Comparison of ENCODE assay signal across 20 cellular contexts in genomic region chrX:47171996-47172395, GRCh38. TPM values are rescaled to one million over a fixed set of nuclear protein-coding genes. Genes with fewer than 3 reads are reported as not detected.
DNase-seq lines count a peak whose midpoint lies in the region; ATAC-seq, FAIRE-seq and TF ChIP-seq lines count a peak whose summit lies in the region.
"Had no signal": no experiment of that assay in that cellular context is flagged by ENCODE, and none has a peak within 500 bp of the region (broad histone marks: within the 10 kb centered on the region; RNA-seq: fewer than 3 reads in every experiment).

No MANE protein-coding gene starts in this region.

- TF ChIP-seq CTCF in heart right ventricle (IDR thresholded peaks at IDR 0.05) (no peak), kidney (IDR thresholded peaks at IDR 0.05; ENCODE audit: borderline replicate concordance, extremely low read depth, insufficient read depth) (no peak), spleen (IDR thresholded peaks at IDR 0.05 in 8 of 11, conservative IDR thresholded peaks at IDR 0.05 in 3 of 11) (no peak), upper lobe of right lung (IDR thresholded peaks at IDR 0.05) (no peak), right lobe of liver (IDR thresholded peaks at IDR 0.05) (no peak)

- H3K27me3 Mint-ChIP-seq in activated naive CD8-positive, alpha-beta T cell treated with anti-CD3 and anti-CD28 coated beads for 36 hours = no peaks in the 10 kb centered on the region
- H3K27me3 Mint-ChIP-seq: CD4-positive, alpha-beta memory T cell had no signal

- ATAC-seq in heart right ventricle (no peak), upper lobe of right lung (no peak), right lobe of liver (no peak)

- DNase-seq in cardiac septum (ENCODE audit: low spot score) = peak; percentile 55
- no peak for DNase-seq in heart right ventricle
- DNase-seq in kidney = peak; percentile 12
- DNase-seq in spleen = peak; percentile 3
- peak; percentile 0 for DNase-seq in upper lobe of right lung
- DNase-seq in activated naive CD8-positive, alpha-beta T cell treated with anti-CD3 and anti-CD28 coated beads for 36 hours = no peak
- no peak for DNase-seq in right lobe of liver
- DNase-seq in NCI-H69 (lab: John Stamatoyannopoulos, UW) = no peak
- DNase-seq: 8988T; CD4-positive, alpha-beta memory T cell; DMS153; DMS79; GDM1; HCEC 1CT had no signal

- 97 to 100% methylated on average over 2 of the region's 2 CpGs for WGBS in heart right ventricle, 2 donors
- WGBS in spleen, 5 donors = 79 to 100% (median 97%) methylated on average over 2 of the region's 2 CpGs
- 65% methylated on average over 2 of the region's 2 CpGs for WGBS in right lobe of liver (ENCODE audit: insufficient coverage, low coverage, low lambda C conversion rate, missing lambda C conversion rate)

- no peaks in the 10 kb centered on the region for H3K9me3 Mint-ChIP-seq in activated naive CD8-positive, alpha-beta T cell treated with anti-CD3 and anti-CD28 coated beads for 36 hours

- H3K4me3 ChIP-seq in heart right ventricle (no peak overlapping the region), kidney (ENCODE audit: low read length in 2 of 2) (no peak overlapping the region), spleen (no peak overlapping the region), upper lobe of right lung (no peak overlapping the region), right lobe of liver (no peak overlapping the region)
- H3K4me3 ChIP-seq: BLaER1 had no signal

- H3K36me3 Mint-ChIP-seq in activated naive CD8-positive, alpha-beta T cell treated with anti-CD3 and anti-CD28 coated beads for 36 hours = peaks cover 13% of the 10 kb centered on the region
- H3K36me3 Mint-ChIP-seq: IgD-negative memory B cell had no signal

- peaks cover 2% of the 10 kb centered on the region for H3K4me1 Mint-ChIP-seq in activated naive CD8-positive, alpha-beta T cell treated with anti-CD3 and anti-CD28 coated beads for 36 hours
- H3K4me1 Mint-ChIP-seq: CD14-positive monocyte had no signal

- H3K9ac ChIP-seq in kidney (ENCODE audit: low read length in 2 of 2) = no peak overlapping the region
- H3K9ac ChIP-seq: BLaER1 had no signal

- peaks cover 0 to 58% (median 0%) of the 10 kb centered on the region in 7 donors for H3K27me3 ChIP-seq in heart right ventricle
- peaks cover 0 to 9% (median 0%) of the 10 kb centered on the region in 7 donors for H3K27me3 ChIP-seq in spleen (replicated peaks in 1 of 7)
- H3K27me3 ChIP-seq in upper lobe of right lung = no peaks in the 10 kb centered on the region
- H3K27me3 ChIP-seq in right lobe of liver = no peaks in the 10 kb centered on the region

- no peak overlapping the region for H3K27ac Mint-ChIP-seq in activated naive CD8-positive, alpha-beta T cell treated with anti-CD3 and anti-CD28 coated beads for 36 hours

- H3K4me3 Mint-ChIP-seq in activated naive CD8-positive, alpha-beta T cell treated with anti-CD3 and anti-CD28 coated beads for 36 hours = no peak overlapping the region
- H3K4me3 Mint-ChIP-seq: CD14-positive monocyte; CD4-positive, alpha-beta memory T cell; IgD-negative memory B cell had no signal

- intact Hi-C loops in cardiac septum (cut with DNase I) = no loop called here
- intact Hi-C loops in heart right ventricle (cut with DNase I) = no loop called here
- intact Hi-C loops in kidney (cut with DNase I) = no loop called here
- intact Hi-C loops in spleen (cut with DNase I; ENCODE audit: low total_unique reads) = no loop called here
- intact Hi-C loops in upper lobe of right lung (cut with DNase I) = no loop called here
- intact Hi-C loops in right lobe of liver (cut with DNase I) = no loop called here

- H3K4me1 ChIP-seq in heart right ventricle (peaks cover 0 to 14% (median 0%) of the 10 kb centered on the region in 9 donors), kidney (ENCODE audit: control insufficient read depth in 1 of 2, insufficient read depth in 1 of 2, low read depth in 1 of 2, low read length in 2 of 2) (no peaks in the 10 kb centered on the region), spleen (no peaks in the 10 kb centered on the region), upper lobe of right lung (no peaks in the 10 kb centered on the region), right lobe of liver (no peaks in the 10 kb centered on the region)
- H3K4me1 ChIP-seq: BLaER1 had no signal

- peaks cover 0 to 69% (median 12%) of the 10 kb centered on the region in 9 donors for H3K36me3 ChIP-seq in heart right ventricle
- peaks cover 0 to 18% of the 10 kb centered on the region in 2 donors for H3K36me3 ChIP-seq in kidney (ENCODE audit: control insufficient read depth in 1 of 2, insufficient read depth in 2 of 2, low read length in 2 of 2)
- peaks cover 0 to 88% (median 60%) of the 10 kb centered on the region in 6 donors for H3K36me3 ChIP-seq in spleen
- H3K36me3 ChIP-seq in upper lobe of right lung = peaks cover 22% of the 10 kb centered on the region
- H3K36me3 ChIP-seq in right lobe of liver = peaks cover 0 to 17% (median under 1%) of the 10 kb centered on the region in 4 donors

- FAIRE-seq in kidney (lab: Jason Lieb, UNC) = no peak
- FAIRE-seq: H1, HTR-8/SVneo had no signal

- no peak for TF ChIP-seq POLR2A in spleen (IDR thresholded peaks at IDR 0.05)
- TF ChIP-seq POLR2A in right lobe of liver (IDR thresholded peaks at IDR 0.05) = no peak

- H3K9me3 ChIP-seq in heart right ventricle (no peaks in the 10 kb centered on the region), kidney (ENCODE audit: control insufficient read depth in 1 of 2, low read length in 2 of 2) (no peaks in the 10 kb centered on the region), spleen (no peaks in the 10 kb centered on the region), upper lobe of right lung (no peaks in the 10 kb centered on the region), right lobe of liver (no peaks in the 10 kb centered on the region)
- H3K9me3 ChIP-seq: BLaER1 had no signal

- H3K27ac ChIP-seq in heart right ventricle = no peak overlapping the region
- no peak overlapping the region for H3K27ac ChIP-seq in kidney (ENCODE audit: low read depth in 2 of 2, low read length in 2 of 2)
- H3K27ac ChIP-seq in spleen = no peak overlapping the region
- H3K27ac ChIP-seq in upper lobe of right lung = no peak overlapping the region
- H3K27ac ChIP-seq in right lobe of liver = no peak overlapping the region
- H3K27ac ChIP-seq: BLaER1, HL-60 had no signal

RNA-seq across cellular contexts. Expression of gene UBA1, which starts 21.6 kb away (rescaled TPM):
- total RNA-seq in cardiac septum (160 TPM), heart right ventricle (100 to 1,000 TPM; 110 to 157 (median 128) TPM), kidney (218 TPM), spleen (100 to 1,000 TPM; 172 to 207 (median 194) TPM), upper lobe of right lung (161 TPM), right lobe of liver (100 to 1,000 TPM in 4 of 6 experiments, 10 to 100 TPM in 2; 85.1 to 120 (median 107) TPM)
- polyA plus RNA-seq in heart right ventricle (10 to 100 TPM; 90.9 to 99.4 TPM), kidney (ENCODE audit: insufficient read depth, low read depth, low replicate concordance) (155 TPM), spleen (10 to 100 TPM; 57.7 to 92.8 (median 88.9) TPM)
- total RNA-seq in activated naive CD8-positive, alpha-beta T cell treated with anti-CD3 and anti-CD28 coated beads for 36 hours = 100 to 1,000 TPM; 219 to 227 TPM

RNA-seq across cellular contexts. Expression of gene RBM10, which starts 27.0 kb away (rescaled TPM):
- total RNA-seq in cardiac septum (27.1 TPM), heart right ventricle (10 to 100 TPM; 23.1 to 32.1 (median 26.4) TPM), kidney (31.7 TPM), spleen (10 to 100 TPM; 24.5 to 38.4 (median 30.9) TPM), upper lobe of right lung (31.9 TPM), right lobe of liver (10 to 100 TPM; 12.5 to 20.8 (median 15.2) TPM)
- polyA plus RNA-seq in heart right ventricle (10 to 100 TPM; 26.9 to 27.6 TPM), kidney (ENCODE audit: insufficient read depth, low read depth, low replicate concordance) (27.5 TPM), spleen (10 to 100 TPM; 21.6 to 34.7 (median 27.7) TPM)
- 10 to 100 TPM; 67.2 to 69.0 TPM for total RNA-seq in activated naive CD8-positive, alpha-beta T cell treated with anti-CD3 and anti-CD28 coated beads for 36 hours

RNA-seq across cellular contexts. Expression of gene NDUFB11, which starts 27.5 kb away (rescaled TPM):
- total RNA-seq in cardiac septum (109 TPM), heart right ventricle (100 to 1,000 TPM; 149 to 217 (median 175) TPM), kidney (70.7 TPM), spleen (10 to 100 TPM; 42.7 to 68.1 (median 51.8) TPM), upper lobe of right lung (57.4 TPM), right lobe of liver (10 to 100 TPM; 37.8 to 64.0 (median 50.7) TPM)
- polyA plus RNA-seq in heart right ventricle (100 to 1,000 TPM; 155 to 178 TPM), kidney (ENCODE audit: insufficient read depth, low read depth, low replicate concordance) (215 TPM), spleen (10 to 100 TPM; 52.6 to 88.7 (median 77.5) TPM)
- 10 to 100 TPM; 79.6 to 84.2 TPM for total RNA-seq in activated naive CD8-positive, alpha-beta T cell treated with anti-CD3 and anti-CD28 coated beads for 36 hours

RNA-seq across cellular contexts. Expression of gene CDK16, which starts 46.5 kb away (rescaled TPM):
- total RNA-seq in cardiac septum = 177 TPM
- 100 to 1,000 TPM; 129 to 193 (median 147) TPM for total RNA-seq in heart right ventricle
- polyA plus RNA-seq in heart right ventricle = 100 to 1,000 TPM; 110 to 124 TPM
- 96.1 TPM for total RNA-seq in kidney
- 89.1 TPM for polyA plus RNA-seq in kidney (ENCODE audit: insufficient read depth, low read depth, low replicate concordance)
- 10 to 100 TPM; 51.7 to 75.3 (median 60.0) TPM for total RNA-seq in spleen
- polyA plus RNA-seq in spleen = 10 to 100 TPM; 18.4 to 37.9 (median 28.8) TPM
- 66.4 TPM for total RNA-seq in upper lobe of right lung
- 10 to 100 TPM; 49.9 to 51.3 TPM for total RNA-seq in activated naive CD8-positive, alpha-beta T cell treated with anti-CD3 and anti-CD28 coated beads for 36 hours
- 10 to 100 TPM; 14.6 to 37.4 (median 29.5) TPM for total RNA-seq in right lobe of liver

Comparison
In these comparisons a context has a peak if more than half of its experiments do, and no peak if none do; other contexts are left out.
1. DNase-seq: peak in cardiac septum (single experiment), kidney (single experiment), spleen (single experiment) and upper lobe of right lung (single experiment); none in heart right ventricle (0 of 2), activated naive CD8-positive, alpha-beta T cell treated with anti-CD3 and anti-CD28 coated beads for 36 hours (single experiment), right lobe of liver (0 of 3) and NCI-H69 (single experiment).